Comparison of ENCODE assay signal across 8 cellular contexts in genomic region chr2:70248810-70249438, GRCh38. TPM values are rescaled to one million over a fixed set of nuclear protein-coding genes. Genes with fewer than 3 reads are reported as not detected.
DNase-seq lines count a peak whose midpoint lies in the region; ATAC-seq lines count a peak whose summit lies in the region.

No MANE protein-coding gene starts in this region.

- peak overlapping the region; percentile 57 for H2BK5ac ChIP-seq in mesenchymal stem cell (ENCODE audit: low read depth, low read length, poor library complexity, severe bottlenecking)

- no peak overlapping the region for H3K18ac ChIP-seq in mesenchymal stem cell (ENCODE audit: low read depth in 1 of 2, low read length in 2 of 2)

- peak overlapping the region; percentile 70 for H3K4me2 ChIP-seq in mesenchymal stem cell (ENCODE audit: low read length, poor library complexity, severe bottlenecking)

- no peak overlapping the region for H3K23ac ChIP-seq in mesenchymal stem cell (ENCODE audit: low read length in 2 of 2)

- H4K8ac ChIP-seq in mesenchymal stem cell (ENCODE audit: low read length) = peak overlapping the region; percentile 55

- H4K91ac ChIP-seq in mesenchymal stem cell (ENCODE audit: low read length) = no peak overlapping the region

- H3K79me1 ChIP-seq in mesenchymal stem cell (replicated peaks; ENCODE audit: low read length, poor library complexity, severe bottlenecking) = no peaks in the 10 kb centered on the region

- H3K27me3 ChIP-seq in mesenchymal stem cell (ENCODE audit: control insufficient read depth in 1 of 2, insufficient read depth in 1 of 2, low read length in 2 of 2) = no peaks in the 10 kb centered on the region

- H3K36me3 ChIP-seq in mesenchymal stem cell (ENCODE audit: control insufficient read depth in 1 of 2, insufficient read depth in 2 of 2, low read depth in 1 of 2, low read length in 2 of 2) = no peaks in the 10 kb centered on the region

- H2BK12ac ChIP-seq in mesenchymal stem cell (ENCODE audit: low read length in 2 of 2) = no peak overlapping the region

- H3K4ac ChIP-seq in mesenchymal stem cell (ENCODE audit: low read depth in 1 of 2, low read length in 2 of 2) = peak overlapping the region in 1 of 2 experiments; percentile 30

- H3K4me3 ChIP-seq in mesenchymal stem cell (ENCODE audit: insufficient read depth in 1 of 2, low read depth in 1 of 2, low read length in 2 of 2) = peak overlapping the region in 1 of 2 experiments; percentile 98

- no peaks in the 10 kb centered on the region for H3K9me3 ChIP-seq in mesenchymal stem cell (ENCODE audit: control insufficient read depth, low read length)

- no peak overlapping the region for H2BK120ac ChIP-seq in mesenchymal stem cell (ENCODE audit: low read depth, low read length)

- peak; percentile 27 for ATAC-seq in GM18873 (IDR thresholded peaks at IDR 0.05; ENCODE audit: low FRiP score, unreplicated experiment)
- ATAC-seq in HG03097 (IDR thresholded peaks at IDR 0.05; ENCODE audit: low FRiP score, unreplicated experiment) = peak; percentile 40

- H3K27ac ChIP-seq in mesenchymal stem cell (ENCODE audit: low read length, poor library complexity, severe bottlenecking) = peak overlapping the region; percentile 99

- DNase-seq in NCI-H2227 (lab: John Stamatoyannopoulos, UW; ENCODE audit: unreplicated experiment) (peak; percentile 97), dermis blood vessel endothelial cell (peak; percentile 86), mesenchymal stem cell (no peak), NCI-H69 (lab: John Stamatoyannopoulos, UW) (no peak)
- DNase-seq in activated CD4-positive, alpha-beta T cell treated with anti-CD3 and anti-CD28 coated beads for 48 hours = peak; percentile 98
- DNase-seq in stimulated activated CD4-positive, alpha-beta T cell treated with anti-CD3 and anti-CD28 coated beads, TNF-alpha, amount 100 ng/mL, for 48 hours (ENCODE audit: low read depth in 3 of 3) = peak; percentile 79 to 96 (median 87)

- no peak overlapping the region for H3K14ac ChIP-seq in mesenchymal stem cell (ENCODE audit: low read length in 2 of 2)

- peaks cover 8% of the 10 kb centered on the region for H3K4me1 ChIP-seq in mesenchymal stem cell (ENCODE audit: control insufficient read depth, insufficient read depth, low read depth, low read length)

- H2AK5ac ChIP-seq in mesenchymal stem cell (ENCODE audit: low read length, severe bottlenecking) = no peak overlapping the region

- H3K9ac ChIP-seq in mesenchymal stem cell (ENCODE audit: low read length) = peak overlapping the region; percentile 99

- WGBS in mesenchymal stem cell = under 1% methylated on average over 18 of the region's 24 CpGs

- H2BK15ac ChIP-seq in mesenchymal stem cell (ENCODE audit: low read depth, poor library complexity, severe bottlenecking) = no peak overlapping the region

- H2AFZ ChIP-seq in mesenchymal stem cell (ENCODE audit: low read depth, low read length) = no peak overlapping the region

RNA-seq across cellular contexts. Expression of gene TIA1, which starts 0.5 kb away (rescaled TPM):
- 147 and 155 TPM in 2 replicates for total RNA-seq in dermis blood vessel endothelial cell
- 35.6 TPM for polyA plus RNA-seq in mesenchymal stem cell (2013, experiment 1 of 2)
- polyA plus RNA-seq in mesenchymal stem cell (2013, experiment 2 of 2) = 38.6 TPM

RNA-seq across cellular contexts. Expression of gene PCYOX1, which starts 9.0 kb away (rescaled TPM):
- total RNA-seq in dermis blood vessel endothelial cell = 36.9 and 44.0 TPM in 2 replicates
- 138 TPM for polyA plus RNA-seq in mesenchymal stem cell (2013, experiment 1 of 2)
- polyA plus RNA-seq in mesenchymal stem cell (2013, experiment 2 of 2) = 141 TPM

RNA-seq across cellular contexts. Expression of gene SNRPG, which starts 44.6 kb away (rescaled TPM):
- total RNA-seq in dermis blood vessel endothelial cell = 162 and 266 TPM in 2 replicates
- polyA plus RNA-seq in mesenchymal stem cell (2013, experiment 1 of 2) = 216 TPM
- polyA plus RNA-seq in mesenchymal stem cell (2013, experiment 2 of 2) = 232 TPM

RNA-seq across cellular contexts. Expression of gene FAM136A, which starts 52.9 kb away (rescaled TPM):
- 19.2 and 40.9 TPM in 2 replicates for total RNA-seq in dermis blood vessel endothelial cell
- 26.1 TPM for polyA plus RNA-seq in mesenchymal stem cell (2013, experiment 1 of 2)
- polyA plus RNA-seq in mesenchymal stem cell (2013, experiment 2 of 2) = 26.4 TPM

RNA-seq across cellular contexts. Expression of gene C2orf42, which starts 58.1 kb away (rescaled TPM):
- total RNA-seq in dermis blood vessel endothelial cell = 14.3 and 25.5 TPM in 2 replicates
- 4.7 TPM for polyA plus RNA-seq in mesenchymal stem cell (2013, experiment 1 of 2)
- 5.5 TPM for polyA plus RNA-seq in mesenchymal stem cell (2013, experiment 2 of 2)

Comparison
In these comparisons a context has a peak if more than half of its experiments do, and no peak if none do; other contexts are left out.
1. DNase-seq: peak in NCI-H2227 (single experiment), activated CD4-positive, alpha-beta T cell treated with anti-CD3 and anti-CD28 coated beads for 48 hours (single experiment), dermis blood vessel endothelial cell (single experiment) and stimulated activated CD4-positive, alpha-beta T cell treated with anti-CD3 and anti-CD28 coated beads, TNF-alpha, amount 100 ng/mL, for 48 hours (3 of 3); none in mesenchymal stem cell (single experiment) and NCI-H69 (single experiment).